In the genomic region with DNA sequence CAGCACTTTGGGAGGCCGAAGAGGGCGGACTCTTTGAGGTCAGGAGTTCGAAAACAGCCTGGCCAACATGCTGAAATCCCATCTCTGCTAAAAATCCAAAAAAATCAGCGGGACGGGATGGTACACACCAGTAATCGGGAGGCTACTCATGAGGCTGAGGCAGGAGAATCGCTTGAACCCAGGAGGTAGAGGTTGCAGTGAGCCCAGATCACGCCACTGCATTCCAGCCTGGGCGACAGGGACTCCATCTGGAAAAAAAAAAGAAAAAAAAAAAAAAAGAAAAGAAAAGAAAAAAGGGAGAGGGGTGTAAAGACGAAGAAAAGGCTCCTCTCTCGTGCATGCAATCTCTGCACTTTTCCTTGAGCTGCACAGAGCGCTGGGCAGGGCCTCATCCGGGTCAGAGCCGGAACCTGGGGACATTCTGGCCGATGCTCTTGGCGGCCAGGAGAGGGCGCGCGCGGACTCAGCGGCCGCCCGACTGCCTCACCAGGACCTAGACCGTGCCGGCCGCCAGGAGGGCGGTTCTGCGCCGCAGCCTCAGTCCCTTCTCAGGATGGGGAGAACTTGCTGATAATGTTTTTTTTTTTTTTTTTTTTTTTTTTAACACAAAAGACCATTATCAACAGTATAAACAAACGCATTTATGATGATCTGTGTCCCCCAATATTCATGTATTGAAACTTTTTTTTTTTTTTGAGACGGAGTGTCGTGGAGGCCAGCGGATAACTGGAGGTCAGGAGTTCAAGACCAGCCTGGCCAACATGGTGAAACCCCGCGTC, we compare ENCODE assay signal across 1 cellular context.
TF ChIP-seq lines count a peak whose summit lies in the region.

No MANE protein-coding gene starts in this region.

TF ChIP-seq in K562, 482 proteins besides CTCF, POLR2A, EP300 and RAD21 (continued from another document):
- no peak for TF ChIP-seq SRSF3 (IDR thresholded peaks at IDR 0.05; ENCODE audit: insufficient read depth, low read length)
- TF ChIP-seq ZNF707 (CRISPR knock-in tag; conservative IDR thresholded peaks at IDR 0.05) = no peak
- no peak for TF ChIP-seq BRF1 (IDR thresholded peaks at IDR 0.05; ENCODE audit: borderline replicate concordance, extremely low read depth, insufficient read length)
- TF ChIP-seq ZZZ3 (IDR thresholded peaks at IDR 0.05) = no peak
- TF ChIP-seq ZNF316 (IDR thresholded peaks at IDR 0.05) = no peak
- no peak for TF ChIP-seq KHSRP (IDR thresholded peaks at IDR 0.05)
- TF ChIP-seq, protein P1, sequence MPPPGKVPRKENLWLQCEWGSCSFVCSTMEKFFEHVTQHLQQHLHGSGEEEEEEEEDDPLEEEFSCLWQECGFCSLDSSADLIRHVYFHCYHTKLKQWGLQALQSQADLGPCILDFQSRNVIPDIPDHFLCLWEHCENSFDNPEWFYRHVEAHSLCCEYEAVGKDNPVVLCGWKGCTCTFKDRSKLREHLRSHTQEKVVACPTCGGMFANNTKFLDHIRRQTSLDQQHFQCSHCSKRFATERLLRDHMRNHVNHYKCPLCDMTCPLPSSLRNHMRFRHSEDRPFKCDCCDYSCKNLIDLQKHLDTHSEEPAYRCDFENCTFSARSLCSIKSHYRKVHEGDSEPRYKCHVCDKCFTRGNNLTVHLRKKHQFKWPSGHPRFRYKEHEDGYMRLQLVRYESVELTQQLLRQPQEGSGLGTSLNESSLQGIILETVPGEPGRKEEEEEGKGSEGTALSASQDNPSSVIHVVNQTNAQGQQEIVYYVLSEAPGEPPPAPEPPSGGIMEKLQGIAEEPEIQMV (tag; conservative IDR thresholded peaks at IDR 0.05; ENCODE audit: low read depth) = no peak
- TF ChIP-seq ESRRB (CRISPR knock-in tag; IDR thresholded peaks at IDR 0.05; ENCODE audit: borderline replicate concordance) = no peak
- no peak for TF ChIP-seq BACH1 (tag; IDR thresholded peaks at IDR 0.05)
- TF ChIP-seq TEAD4 (IDR thresholded peaks at IDR 0.05; ENCODE audit: low read length) = no peak
- TF ChIP-seq TEAD4 (CRISPR knock-in tag; IDR thresholded peaks at IDR 0.05; ENCODE audit: borderline replicate concordance) = no peak
- TF ChIP-seq, protein P2, sequence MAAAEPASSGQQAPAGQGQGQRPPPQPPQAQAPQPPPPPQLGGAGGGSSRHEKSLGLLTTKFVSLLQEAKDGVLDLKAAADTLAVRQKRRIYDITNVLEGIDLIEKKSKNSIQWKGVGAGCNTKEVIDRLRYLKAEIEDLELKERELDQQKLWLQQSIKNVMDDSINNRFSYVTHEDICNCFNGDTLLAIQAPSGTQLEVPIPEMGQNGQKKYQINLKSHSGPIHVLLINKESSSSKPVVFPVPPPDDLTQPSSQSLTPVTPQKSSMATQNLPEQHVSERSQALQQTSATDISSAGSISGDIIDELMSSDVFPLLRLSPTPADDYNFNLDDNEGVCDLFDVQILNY (CRISPR knock-in tag; IDR thresholded peaks at IDR 0.05) = no peak
- no peak for TF ChIP-seq ZNF76 (CRISPR knock-in tag; IDR thresholded peaks at IDR 0.05; ENCODE audit: borderline replicate concordance)
- TF ChIP-seq MECOM (CRISPR knock-in tag; IDR thresholded peaks at IDR 0.05) = no peak
- no peak for TF ChIP-seq PHTF2 (CRISPR knock-in tag; IDR thresholded peaks at IDR 0.05)
- peak in 1 of 2 experiments; percentile 52; a peak in 3 of 4 replicates for TF ChIP-seq NRF1 (conservative IDR thresholded peaks at IDR 0.05 in 1 of 2, IDR thresholded peaks at IDR 0.05 in 1 of 2)
- no peak for TF ChIP-seq TAF9B (IDR thresholded peaks at IDR 0.05; ENCODE audit: partially characterized antibody)
- peak; percentile 70; the same call in 1 of the 2 replicates for TF ChIP-seq SP1 (CRISPR knock-in tag; IDR thresholded peaks at IDR 0.05)
- TF ChIP-seq ZNF507 (tag; conservative IDR thresholded peaks at IDR 0.05) = no peak
TF ChIP-seq in K562: peak in this region for 40.
